Comparison of ENCODE assay signal across 20 cellular contexts in the genomic region with DNA sequence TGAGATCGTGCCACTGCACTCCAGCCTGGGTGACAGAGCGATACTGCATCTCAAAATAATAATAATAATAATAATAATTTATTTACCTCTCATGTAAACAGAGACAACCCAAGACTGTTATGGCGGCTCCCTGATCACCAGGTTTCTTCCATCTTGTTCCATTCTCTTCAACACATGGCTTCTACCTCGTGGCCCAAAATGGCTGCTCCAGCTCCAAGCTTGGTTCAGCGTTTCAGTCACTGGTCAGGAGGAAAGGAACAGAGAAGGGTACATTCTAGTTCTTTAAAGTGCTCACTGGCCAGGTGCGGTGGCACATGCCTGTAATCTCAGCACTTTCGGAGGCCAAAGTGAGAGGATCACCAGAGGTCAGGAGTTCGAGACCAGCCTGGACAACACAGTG. TPM values are rescaled to one million over a fixed set of nuclear protein-coding genes. Genes with fewer than 3 reads are reported as not detected.
A peak's percentile ranks its signal among the peaks of the same experiment; 100 is the strongest.
DNase-seq lines count a peak whose midpoint lies in the region; ATAC-seq and TF ChIP-seq lines count a peak whose summit lies in the region.
"Had no signal": no experiment of that assay in that cellular context is flagged by ENCODE, and none has a peak within 500 bp of the region (broad histone marks: within the 10 kb centered on the region; RNA-seq: fewer than 3 reads in every experiment).

No MANE protein-coding gene starts in this region.

- no peak overlapping the region for H2BK20ac ChIP-seq in H9 (ENCODE audit: low read depth, low read length, poor library complexity, severe bottlenecking)

- H3K4me1 Mint-ChIP-seq in activated CD8-positive, alpha-beta memory T cell treated with anti-CD3 and anti-CD28 coated beads, Interleukin-2, amount 10 ng/mL, durations not matched to agents 7 days and 5 days, result peaks cover 67% of the 10 kb centered on the region
- peaks cover 50% of the 10 kb centered on the region in 2 experiments for H3K4me1 Mint-ChIP-seq in H9
- H3K4me1 Mint-ChIP-seq in WTC11, result peaks cover 56% of the 10 kb centered on the region
- H3K4me1 Mint-ChIP-seq in naive thymus-derived CD8-positive, alpha-beta T cell, result peaks cover 46 to 77% (median 72%) of the 10 kb centered on the region in 4 donors
- H3K4me1 Mint-ChIP-seq in activated naive CD4-positive, alpha-beta T cell treated with anti-CD3 and anti-CD28 coated beads, Interleukin-2, amount 10 ng/mL, durations not matched to agents 7 days and 5 days, result peaks cover 78% of the 10 kb centered on the region

- no peak overlapping the region; the same call in 1 of the 2 replicates for H3K14ac ChIP-seq in H9 (ENCODE audit: insufficient read depth, low read length)

- CTCF ChIA-PET in activated CD8-positive, alpha-beta memory T cell treated with anti-CD3 and anti-CD28 coated beads, Interleukin-2, amount 10 ng/mL, durations not matched to agents 7 days and 5 days (lab: Charles Lee), result interaction anchor here (0.9 to 4.9 kb wide), 19 partner anchors 9 to 253 kb away, joined by 3 to 83 read pairs (median 8); a partner anchor contains a TSS
- CTCF ChIA-PET in WTC11 (lab: Charles Lee), result interaction anchor here (0.7 to 2.4 kb wide), 6 partner anchors 15 to 82 kb away, joined by 3 to 7 read pairs (median 4); no protein-coding TSS in a partner anchor
- CTCF ChIA-PET in activated naive CD4-positive, alpha-beta T cell treated with anti-CD3 and anti-CD28 coated beads, Interleukin-2, amount 10 ng/mL, durations not matched to agents 7 days and 5 days (lab: Charles Lee), result interaction anchor here (0.7 to 5.9 kb wide), 20 partner anchors 11 to 409 kb away, joined by 3 to 41 read pairs (median 6); no protein-coding TSS in a partner anchor

- no peak overlapping the region for H2AFZ ChIP-seq in H9 (ENCODE audit: low read length)

- TF ChIP-seq CTCF in H9 (conservative IDR thresholded peaks at IDR 0.05) (no peak), WTC11 (IDR thresholded peaks at IDR 0.05) (no peak)

- H3K23me2 ChIP-seq in H9 (ENCODE audit: insufficient read length, low read depth, low read length, poor library complexity, severe bottlenecking), result no peaks in the 10 kb centered on the region

- H3K79me1 ChIP-seq in H9 (ENCODE audit: insufficient read depth, low read depth, low read length, poor library complexity, severe bottlenecking), result no peaks in the 10 kb centered on the region

- no peak overlapping the region for H2BK12ac ChIP-seq in H9 (ENCODE audit: insufficient read length, low read depth, low read length)

- H3K9me3 Mint-ChIP-seq in activated CD8-positive, alpha-beta memory T cell treated with anti-CD3 and anti-CD28 coated beads, Interleukin-2, amount 10 ng/mL, durations not matched to agents 7 days and 5 days (ENCODE audit: low read depth), result no peaks in the 10 kb centered on the region
- H3K9me3 Mint-ChIP-seq in H9 (0 out of 5 replicates have a peak, but pooled peaks cover 0 to 2% of the 10 kb centered on the region in 2 experiments), WTC11 (peaks cover 4% of the 10 kb centered on the region; the same call in 1 of the 2 replicates)
- H3K9me3 Mint-ChIP-seq in naive thymus-derived CD8-positive, alpha-beta T cell, result no peaks in the 10 kb centered on the region
- H3K9me3 Mint-ChIP-seq in activated naive CD4-positive, alpha-beta T cell treated with anti-CD3 and anti-CD28 coated beads, Interleukin-2, amount 10 ng/mL, durations not matched to agents 7 days and 5 days, result no peaks in the 10 kb centered on the region

- H3K79me2 ChIP-seq in H9 (ENCODE audit: insufficient read depth, low read length), result no peaks in the 10 kb centered on the region

- H3K9me3 ChIP-seq in H9 (ENCODE audit: control insufficient read depth, low read depth, low read length), result no peaks in the 10 kb centered on the region
- H3K9me3 ChIP-seq: SK-N-SH had no signal

- POLR2A ChIA-PET in WTC11 (lab: Charles Lee), result no interaction called here
- POLR2A ChIA-PET in naive thymus-derived CD8-positive, alpha-beta T cell (lab: Charles Lee), result interaction anchor here (0.5 to 7.1 kb wide), 20 partner anchors 9 to 254 kb away, joined by 3 to 76 read pairs (median 6); a partner anchor contains a TSS

- H3K4me3 Mint-ChIP-seq in activated CD8-positive, alpha-beta memory T cell treated with anti-CD3 and anti-CD28 coated beads, Interleukin-2, amount 10 ng/mL, durations not matched to agents 7 days and 5 days, result no peak overlapping the region
- H3K4me3 Mint-ChIP-seq in H9, result no peak overlapping the region
- H3K4me3 Mint-ChIP-seq in WTC11, result no peak overlapping the region
- peak overlapping the region in 2 of 10 donors; percentile 53 to 67 for H3K4me3 Mint-ChIP-seq in naive thymus-derived CD8-positive, alpha-beta T cell
- H3K4me3 Mint-ChIP-seq in activated naive CD4-positive, alpha-beta T cell treated with anti-CD3 and anti-CD28 coated beads, Interleukin-2, amount 10 ng/mL, durations not matched to agents 7 days and 5 days, result no peak overlapping the region

- no peak overlapping the region for H3K4ac ChIP-seq in H9 (ENCODE audit: low read depth, low read length)

- H2BK15ac ChIP-seq in H9 (ENCODE audit: low read depth, low read length), result no peak overlapping the region

- H2BK5ac ChIP-seq in H9 (ENCODE audit: insufficient read length, low read length), result no peak overlapping the region

- no peak overlapping the region for H3K4me2 ChIP-seq in H9 (ENCODE audit: insufficient read depth, insufficient read length, low read length)

- no peak overlapping the region for H3K56ac ChIP-seq in H9 (ENCODE audit: insufficient read length, low read depth, low read length)

- H3K27me3 Mint-ChIP-seq in activated CD8-positive, alpha-beta memory T cell treated with anti-CD3 and anti-CD28 coated beads, Interleukin-2, amount 10 ng/mL, durations not matched to agents 7 days and 5 days, result no peaks in the 10 kb centered on the region
- no peaks in the 10 kb centered on the region; the same call in 1 of the 2 replicates for H3K27me3 Mint-ChIP-seq in H9 (ENCODE audit: low read depth)
- no peaks in the 10 kb centered on the region for H3K27me3 Mint-ChIP-seq in WTC11 (ENCODE audit: low read depth)
- no peaks in the 10 kb centered on the region for H3K27me3 Mint-ChIP-seq in naive thymus-derived CD8-positive, alpha-beta T cell
- H3K27me3 Mint-ChIP-seq in activated naive CD4-positive, alpha-beta T cell treated with anti-CD3 and anti-CD28 coated beads, Interleukin-2, amount 10 ng/mL, durations not matched to agents 7 days and 5 days, result no peaks in the 10 kb centered on the region

- no peak for DNase-seq in activated CD8-positive, alpha-beta memory T cell treated with anti-CD3 and anti-CD28 coated beads, Interleukin-2, amount 10 ng/mL, durations not matched to agents 7 days and 5 days
- DNase-seq in activated CD8-positive, alpha-beta memory T cell treated with anti-CD3 and anti-CD28 coated beads, Interleukin-2, amount 50 U/mL, for 48 hours, result no peak
- DNase-seq in H9, result no peak
- DNase-seq in WTC11 (ENCODE audit: low spot score), result no peak
- DNase-seq in naive thymus-derived CD8-positive, alpha-beta T cell, result no peak
- DNase-seq in activated naive CD4-positive, alpha-beta T cell treated with anti-CD3 and anti-CD28 coated beads, Interleukin-2, amount 10 ng/mL, durations not matched to agents 7 days and 5 days, result no peak
- DNase-seq in T-helper 1 cell, result no peak
- DNase-seq: Calu3, DMS53, HCEC 1CT, NCI-H1048, NCI-H146, NCI-H2081, NCI-H510A treated with DMSO at 0.1 percent for 48 hours, NCI-H82, SK-N-SH had no signal

- H3K9ac ChIP-seq in H9 (ENCODE audit: extremely low read depth, insufficient read length, low read length), result no peak overlapping the region
- H3K9ac ChIP-seq: SK-N-SH had no signal

- no CpG with 5 or more reads among the region's 8 CpGs for WGBS in H9 (ENCODE audit: extremely low coverage, insufficient read length, low lambda C conversion rate)

- peaks cover 10% of the 10 kb centered on the region for H3K4me1 ChIP-seq in H9 (ENCODE audit: insufficient read depth, low read length)

- H3K27me3 ChIP-seq in H9 (ENCODE audit: insufficient read depth, low read length), result no peaks in the 10 kb centered on the region

- H2BK120ac ChIP-seq in H9 (ENCODE audit: low read depth, low read length, poor library complexity, severe bottlenecking), result no peak overlapping the region

- no peak overlapping the region for H4K91ac ChIP-seq in H9 (ENCODE audit: insufficient read length, low read depth, low read length)

- H2AK5ac ChIP-seq in H9 (ENCODE audit: insufficient read length, low read length), result no peak overlapping the region

- H3K18ac ChIP-seq in H9 (ENCODE audit: insufficient read length, low read depth, low read length), result no peak overlapping the region

- H3K27ac Mint-ChIP-seq in activated CD8-positive, alpha-beta memory T cell treated with anti-CD3 and anti-CD28 coated beads, Interleukin-2, amount 10 ng/mL, durations not matched to agents 7 days and 5 days, result peak overlapping the region; percentile 48
- H3K27ac Mint-ChIP-seq in H9 (no peak overlapping the region; a peak in 1 of 7 replicates), WTC11 (no peak overlapping the region)
- peak overlapping the region; percentile 60 to 99 (median 98) for H3K27ac Mint-ChIP-seq in naive thymus-derived CD8-positive, alpha-beta T cell
- no peak overlapping the region for H3K27ac Mint-ChIP-seq in activated naive CD4-positive, alpha-beta T cell treated with anti-CD3 and anti-CD28 coated beads, Interleukin-2, amount 10 ng/mL, durations not matched to agents 7 days and 5 days

- H4K8ac ChIP-seq in H9 (replicated peaks; ENCODE audit: insufficient read length, low read depth, low read length), result no peak overlapping the region

- no peaks in the 10 kb centered on the region for H4K20me1 ChIP-seq in H9 (ENCODE audit: control insufficient read depth, insufficient read depth, insufficient read length)

- peaks cover under 1% of the 10 kb centered on the region for H3K36me3 Mint-ChIP-seq in activated CD8-positive, alpha-beta memory T cell treated with anti-CD3 and anti-CD28 coated beads, Interleukin-2, amount 10 ng/mL, durations not matched to agents 7 days and 5 days
- H3K36me3 Mint-ChIP-seq in H9 (ENCODE audit: insufficient read depth in 1 of 3, low read depth in 3 of 3) (no peaks in the 10 kb centered on the region), WTC11 (no peaks in the 10 kb centered on the region)
- H3K36me3 Mint-ChIP-seq in naive thymus-derived CD8-positive, alpha-beta T cell, result no peaks in the 10 kb centered on the region
- H3K36me3 Mint-ChIP-seq in activated naive CD4-positive, alpha-beta T cell treated with anti-CD3 and anti-CD28 coated beads, Interleukin-2, amount 10 ng/mL, durations not matched to agents 7 days and 5 days, result peaks cover 1% of the 10 kb centered on the region

- H3K27ac ChIP-seq in H9 (ENCODE audit: insufficient read length, low read depth, low read length), result peak overlapping the region; percentile 81
- H3K27ac ChIP-seq: C4-2B, HL-60 had no signal

- H3K23ac ChIP-seq in H9 (ENCODE audit: insufficient read length, low read depth, low read length), result no peak overlapping the region

- H4K5ac ChIP-seq in H9 (ENCODE audit: insufficient read length, low read depth, low read length), result no peak overlapping the region

- ATAC-seq in activated CD8-positive, alpha-beta memory T cell treated with anti-CD3 and anti-CD28 coated beads, Interleukin-2, amount 10 ng/mL, durations not matched to agents 7 days and 5 days, result no peak
- ATAC-seq in WTC11, result no peak
- no peak for ATAC-seq in naive thymus-derived CD8-positive, alpha-beta T cell
- no peak for ATAC-seq in HG03108 (IDR thresholded peaks at IDR 0.05; ENCODE audit: unreplicated experiment)
- ATAC-seq: Right ventricle myocardium inferior had no signal

- no peak overlapping the region for H3T11ph ChIP-seq in H9 (ENCODE audit: low read length)

RNA-seq across cellular contexts. Expression of a gene that starts 24.9 kb away (rescaled TPM):
- under 1 TPM in 1 of 2 experiments, not detected in 1; 0.18 TPM for total RNA-seq in activated CD8-positive, alpha-beta memory T cell treated with anti-CD3 and anti-CD28 coated beads, Interleukin-2, amount 10 ng/mL, durations not matched to agents 7 days and 5 days
- total RNA-seq in H9 (2021) (1.2 and 1.3 TPM in 2 replicates), WTC11 (2021) (1.2 to 1.9 TPM (median 1.8 TPM) in 3 replicates)
- total RNA-seq in naive thymus-derived CD8-positive, alpha-beta T cell, result under 1 TPM; 0.55 to 0.73 TPM
- polyA plus RNA-seq in naive thymus-derived CD8-positive, alpha-beta T cell, result under 1 TPM in 1 of 3 donors, not detected in 2; 0.39 TPM
- total RNA-seq: Calu3, Right ventricle myocardium inferior had no signal

Comparison
In these comparisons a context has a peak if more than half of its experiments do, and no peak if none do; other contexts are left out.
1. H3K27ac Mint-ChIP-seq: peak in activated CD8-positive, alpha-beta memory T cell treated with anti-CD3 and anti-CD28 coated beads, Interleukin-2, amount 10 ng/mL, durations not matched to agents 7 days and 5 days (single experiment) and naive thymus-derived CD8-positive, alpha-beta T cell (10 of 10); none in H9 (0 of 3), WTC11 (single experiment) and activated naive CD4-positive, alpha-beta T cell treated with anti-CD3 and anti-CD28 coated beads, Interleukin-2, amount 10 ng/mL, durations not matched to agents 7 days and 5 days (single experiment).